ENCODE assay signal across 24 cellular contexts in genomic region chr3:62990704-62991413, GRCh38.
DNase-seq lines count a peak whose midpoint lies in the region; ATAC-seq, FAIRE-seq and TF ChIP-seq lines count a peak whose summit lies in the region.
"Had no signal": no experiment of that assay in that cellular context is flagged by ENCODE, and none has a peak within 500 bp of the region (broad histone marks: within the 10 kb centered on the region; RNA-seq: fewer than 3 reads in every experiment).

No MANE protein-coding gene starts in this region.

- no peak for DNase-seq in HepG2 (ENCODE audit: low spot score)
- DNase-seq in right lobe of liver = no peak
- peak; percentile 58 for DNase-seq in NCI-H1436 treated with DMSO at 0.1 percent for 48 hours (lab: John Stamatoyannopoulos, UW)
- no peak for DNase-seq in K562 (ENCODE audit: extremely low read depth in 1 of 4, low spot score in 3 of 4)
- DNase-seq in midbrain (lab: John Stamatoyannopoulos, UW) = no peak
- DNase-seq in stimulated activated effector memory CD8-positive, alpha-beta T cell treated with anti-CD3 and anti-CD28 coated beads, Interleukin-12 subunit alpha, Interleukin-12 subunit beta, amount 100 ng/mL, for 72 hours (ENCODE audit: low spot score in 2 of 2) = no peak
- no peak for DNase-seq in activated CD8-positive, alpha-beta memory T cell treated with anti-CD3 and anti-CD28 coated beads, Interleukin-2, amount 10 ng/mL, durations not matched to agents 7 days and 5 days
- DNase-seq: 8988T, EL, GF-D8, GOT3, NCI-H1092 treated with DMSO at 0.1 percent for 48 hours, NCI-H1694 treated with DMSO at 0.1 percent for 48 hours, NCI-H2171, NCI-H345, NCI-H524, NCI-H774, Peyer's patch, T-helper 1 cell had no signal

- no peak for ATAC-seq in HepG2
- no peak for ATAC-seq in right lobe of liver
- no peak for ATAC-seq in K562
- ATAC-seq in stimulated activated effector memory CD8-positive, alpha-beta T cell treated with anti-CD3 and anti-CD28 coated beads, Interleukin-12 subunit alpha, Interleukin-12 subunit beta, amount 100 ng/mL, for 72 hours = no peak
- ATAC-seq in activated CD8-positive, alpha-beta memory T cell treated with anti-CD3 and anti-CD28 coated beads, Interleukin-2, amount 10 ng/mL, durations not matched to agents 7 days and 5 days = no peak
- no peak for ATAC-seq in esophagus mucosa
- ATAC-seq: HCT116, SK-N-SH treated with all-trans-retinoic acid at 6 μM for 48 hours had no signal

- no peak for TF ChIP-seq POLR2A in HepG2 (IDR thresholded peaks at IDR 0.05; ENCODE audit: insufficient read depth in 1 of 2, low read depth in 2 of 2, low read length in 2 of 2)
- TF ChIP-seq POLR2A in right lobe of liver (IDR thresholded peaks at IDR 0.05) = no peak
- TF ChIP-seq POLR2A in K562 (conservative IDR thresholded peaks at IDR 0.05) = no peak

- no peaks in the 10 kb centered on the region for H3K9me3 ChIP-seq in HepG2 (ENCODE audit: low read length)
- H3K9me3 ChIP-seq in right lobe of liver = no peaks in the 10 kb centered on the region
- H3K9me3 ChIP-seq in K562 (replicated peaks; ENCODE audit: control insufficient read depth, insufficient read depth, low read depth, low read length) = no peaks in the 10 kb centered on the region
- H3K9me3 ChIP-seq: Peyer's patch had no signal

- no peaks in the 10 kb centered on the region for H3K9me1 ChIP-seq in K562 (ENCODE audit: control insufficient read depth, insufficient read depth, low read length)

- H3K4me3 ChIP-seq in HepG2 (replicated peaks in 1 of 3; ENCODE audit: insufficient read depth in 1 of 3, low read depth in 2 of 3, low read length in 3 of 3) (no peak overlapping the region), right lobe of liver (no peak overlapping the region), K562 (no peak overlapping the region)
- H3K4me3 ChIP-seq: Peyer's patch had no signal

- CTCF ChIA-PET in HepG2 (lab: Yijun Ruan, JAX; ENCODE audit: low intra/inter-chr PET ratio, low total read pairs) (no interaction called here), K562 (lab: Yijun Ruan, JAX; ENCODE audit: low intra/inter-chr PET ratio) (no interaction called here)
- CTCF ChIA-PET in activated CD8-positive, alpha-beta memory T cell treated with anti-CD3 and anti-CD28 coated beads, Interleukin-2, amount 10 ng/mL, durations not matched to agents 7 days and 5 days (lab: Charles Lee) = no interaction called here

- H3K4me1 ChIP-seq in HepG2 (ENCODE audit: insufficient read depth, low read length) (no peaks in the 10 kb centered on the region), right lobe of liver (no peaks in the 10 kb centered on the region), K562 (replicated peaks in 1 of 2; ENCODE audit: control insufficient read depth in 2 of 2, insufficient read depth in 2 of 2, low read length in 2 of 2) (no peaks in the 10 kb centered on the region)
- H3K4me1 ChIP-seq: Peyer's patch had no signal

- H4K20me1 ChIP-seq in HepG2 (ENCODE audit: insufficient read depth, low read length) (no peaks in the 10 kb centered on the region), K562 (replicated peaks; ENCODE audit: control insufficient read depth, insufficient read depth, low read length) (no peaks in the 10 kb centered on the region)

- FAIRE-seq in HepG2 (lab: Jason Lieb, UNC) = no peak
- FAIRE-seq in K562 (lab: Jason Lieb, UNC) = no peak

- no peak overlapping the region for H3K4me3 Mint-ChIP-seq in stimulated activated effector memory CD8-positive, alpha-beta T cell treated with anti-CD3 and anti-CD28 coated beads, Interleukin-12 subunit alpha, Interleukin-12 subunit beta, amount 100 ng/mL, for 72 hours
- no peak overlapping the region for H3K4me3 Mint-ChIP-seq in activated CD8-positive, alpha-beta memory T cell treated with anti-CD3 and anti-CD28 coated beads, Interleukin-2, amount 10 ng/mL, durations not matched to agents 7 days and 5 days
- H3K4me3 Mint-ChIP-seq: CD14-positive monocyte had no signal

- H3K27ac ChIP-seq in HepG2 (ENCODE audit: extremely low read length, insufficient read depth, low read length) (no peak overlapping the region), right lobe of liver (no peak overlapping the region), K562 (ENCODE audit: extremely low read depth, low read depth, low read length) (no peak overlapping the region)
- H3K27ac ChIP-seq: KMS-11, Peyer's patch had no signal

- H3K4me2 ChIP-seq in HepG2 (ENCODE audit: low read depth, low read length) (no peak overlapping the region), K562 (ENCODE audit: insufficient read depth, low read length) (no peak overlapping the region)
- H3K4me2 ChIP-seq: KMS-11 had no signal

- WGBS in HepG2 (ENCODE audit: low lambda C conversion rate) = 14% methylated on average over 4 of the region's 4 CpGs
- WGBS in right lobe of liver (ENCODE audit: insufficient coverage, low coverage, low lambda C conversion rate, missing lambda C conversion rate) = 45% methylated on average over 4 of the region's 4 CpGs
- WGBS in K562 (ENCODE audit: insufficient coverage, low coverage, missing lambda C conversion rate) = 0% methylated on average over 4 of the region's 4 CpGs

- no peaks in the 10 kb centered on the region for H3K4me1 Mint-ChIP-seq in stimulated activated effector memory CD8-positive, alpha-beta T cell treated with anti-CD3 and anti-CD28 coated beads, Interleukin-12 subunit alpha, Interleukin-12 subunit beta, amount 100 ng/mL, for 72 hours
- H3K4me1 Mint-ChIP-seq in activated CD8-positive, alpha-beta memory T cell treated with anti-CD3 and anti-CD28 coated beads, Interleukin-2, amount 10 ng/mL, durations not matched to agents 7 days and 5 days = no peaks in the 10 kb centered on the region
- H3K4me1 Mint-ChIP-seq: CD14-positive monocyte had no signal

- no peaks in the 10 kb centered on the region for H3K27me3 Mint-ChIP-seq in activated CD8-positive, alpha-beta memory T cell treated with anti-CD3 and anti-CD28 coated beads, Interleukin-2, amount 10 ng/mL, durations not matched to agents 7 days and 5 days

- H2AFZ ChIP-seq in HepG2 (ENCODE audit: low read length) (no peak overlapping the region), K562 (ENCODE audit: low read depth, low read length) (no peak overlapping the region)

- POLR2A ChIA-PET in HepG2 (lab: Yijun Ruan, JAX) = no interaction called here
- POLR2A ChIA-PET in K562 (lab: Yijun Ruan, JAX) = no interaction called here

- BruUV-seq in HepG2 (replicated peaks; lab: Mats Ljungman, UMichigan) = no TSS peak
- BruUV-seq in K562 (replicated peaks; lab: Mats Ljungman, UMichigan) = no TSS peak

- H3K9ac ChIP-seq in HepG2 (ENCODE audit: insufficient read depth, low read depth, low read length) (no peak overlapping the region), K562 (ENCODE audit: insufficient read depth in 1 of 2, low read depth in 2 of 2, low read length in 2 of 2) (no peak overlapping the region)
- H3K9ac ChIP-seq: KMS-11 had no signal

- H3K27me3 ChIP-seq in HepG2 (ENCODE audit: control insufficient read depth in 1 of 2, insufficient read depth in 2 of 2, low read length in 2 of 2) (no peaks in the 10 kb centered on the region), right lobe of liver (no peaks in the 10 kb centered on the region), K562 (ENCODE audit: control insufficient read depth in 2 of 2, insufficient read depth in 2 of 2, low read length in 2 of 2) (no peaks in the 10 kb centered on the region)
- H3K27me3 ChIP-seq: Peyer's patch had no signal

- intact Hi-C loops in HepG2 (cut with micrococcal nuclease; ENCODE audit: unreplicated experiment) (no loop called here), right lobe of liver (cut with DNase I) (no loop called here), K562 (cut with micrococcal nuclease) (loop anchor here (10.0 kb wide), 1 partner anchor 76 kb away; no protein-coding TSS in a partner anchor)

- TF ChIP-seq CTCF in HepG2 (CRISPR knock-in tag; IDR thresholded peaks at IDR 0.05) = no peak
- TF ChIP-seq CTCF in right lobe of liver (IDR thresholded peaks at IDR 0.05) = no peak
- no peak for TF ChIP-seq CTCF in K562 (IDR thresholded peaks at IDR 0.05 in 2 of 3, conservative IDR thresholded peaks at IDR 0.05 in 1 of 3; ENCODE audit: insufficient read depth in 2 of 3, low read depth in 1 of 3, low read length in 3 of 3)

- in situ Hi-C loops in HepG2 (cut with HindIII; ENCODE audit: extremely low pct_ligation_motif_present, low pct_unique_long_range_greater_than_20kb) = no loop called here
- in situ Hi-C loops in K562 (cut with MboI) = no loop called here

- TF ChIP-seq RAD21 in HepG2 (CRISPR knock-in tag; IDR thresholded peaks at IDR 0.05) = no peak
- no peak for TF ChIP-seq RAD21 in K562 (CRISPR knock-in tag; conservative IDR thresholded peaks at IDR 0.05 in 1 of 2, IDR thresholded peaks at IDR 0.05 in 1 of 2)

- no peak overlapping the region for H3K27ac Mint-ChIP-seq in stimulated activated effector memory CD8-positive, alpha-beta T cell treated with anti-CD3 and anti-CD28 coated beads, Interleukin-12 subunit alpha, Interleukin-12 subunit beta, amount 100 ng/mL, for 72 hours
- no peak overlapping the region for H3K27ac Mint-ChIP-seq in activated CD8-positive, alpha-beta memory T cell treated with anti-CD3 and anti-CD28 coated beads, Interleukin-2, amount 10 ng/mL, durations not matched to agents 7 days and 5 days
- H3K27ac Mint-ChIP-seq: CD14-positive monocyte had no signal

- peaks cover 19% of the 10 kb centered on the region for H3K9me3 Mint-ChIP-seq in stimulated activated effector memory CD8-positive, alpha-beta T cell treated with anti-CD3 and anti-CD28 coated beads, Interleukin-12 subunit alpha, Interleukin-12 subunit beta, amount 100 ng/mL, for 72 hours
- peaks cover 6% of the 10 kb centered on the region for H3K9me3 Mint-ChIP-seq in activated CD8-positive, alpha-beta memory T cell treated with anti-CD3 and anti-CD28 coated beads, Interleukin-2, amount 10 ng/mL, durations not matched to agents 7 days and 5 days (ENCODE audit: low read depth)

- no peaks in the 10 kb centered on the region for H3K36me3 Mint-ChIP-seq in stimulated activated effector memory CD8-positive, alpha-beta T cell treated with anti-CD3 and anti-CD28 coated beads, Interleukin-12 subunit alpha, Interleukin-12 subunit beta, amount 100 ng/mL, for 72 hours
- no peaks in the 10 kb centered on the region for H3K36me3 Mint-ChIP-seq in activated CD8-positive, alpha-beta memory T cell treated with anti-CD3 and anti-CD28 coated beads, Interleukin-2, amount 10 ng/mL, durations not matched to agents 7 days and 5 days
- H3K36me3 Mint-ChIP-seq: CD14-positive monocyte had no signal

- no peaks in the 10 kb centered on the region for H3K36me3 ChIP-seq in HepG2 (replicated peaks in 1 of 2; ENCODE audit: control insufficient read depth in 1 of 2, insufficient read depth in 2 of 2, low read length in 2 of 2)
- no peaks in the 10 kb centered on the region for H3K36me3 ChIP-seq in right lobe of liver
- no peaks in the 10 kb centered on the region for H3K36me3 ChIP-seq in K562 (ENCODE audit: control insufficient read depth, insufficient read depth, low read length)
- H3K36me3 ChIP-seq: Peyer's patch had no signal

- H3K79me2 ChIP-seq in HepG2 (ENCODE audit: insufficient read depth, low read length) (no peaks in the 10 kb centered on the region), K562 (ENCODE audit: control insufficient read depth, insufficient read depth, low read length) (no peaks in the 10 kb centered on the region)

- TF ChIP-seq EP300 in HepG2 (IDR thresholded peaks at IDR 0.05; ENCODE audit: low read depth in 2 of 2, low read length in 2 of 2) (no peak), HepG2 (CRISPR knock-in tag; IDR thresholded peaks at IDR 0.05; ENCODE audit: borderline replicate concordance) (no peak), K562 (IDR thresholded peaks at IDR 0.05; ENCODE audit: low read length) (no peak)

Comparison
In these comparisons a context has a peak if more than half of its experiments do, and no peak if none do; other contexts are left out.
1. Of the 241 proteins assayed by ChIP-seq in both HepG2 and K562: peak only in HepG2: none; only in K562: MAFG; in both: none; in neither: 240.